Comparison of ENCODE assay signal across 29 cellular contexts in genomic region chr4:98387345-98388017, GRCh38.
"Had no signal": no experiment of that assay in that cellular context is flagged by ENCODE, and none has a peak within 500 bp of the region (broad histone marks: within the 10 kb centered on the region; RNA-seq: fewer than 3 reads in every experiment).

No MANE protein-coding gene starts in this region.

- ATAC-seq: foreskin keratinocyte; heart right ventricle; naive thymus-derived CD4-positive, alpha-beta T cell; psoas muscle; stimulated activated naive B cell treated with anti-CD40 and anti-IgM and Interleukin-4, amounts not matched to agents 10 μg/mL and 1 μg/mL and 100 μg/mL, for 72 hours; T-cell had no signal

- H3K27me3 ChIP-seq: brain microvascular endothelial cell, esophagus muscularis mucosa, foreskin keratinocyte, heart right ventricle, stomach, thyroid gland, upper lobe of left lung, vagina had no signal

- DNase-seq: activated CD4-positive, alpha-beta memory T cell treated with anti-CD3 and anti-CD28 coated beads, Interleukin-2, amount 10 ng/mL, durations not matched to agents 7 days and 5 days; activated CD4-positive, alpha-beta T cell treated with anti-CD3 and anti-CD28 coated beads for 1 hour; activated CD4-positive, alpha-beta T cell treated with anti-CD3 and anti-CD28 coated beads, Interleukin-2, amount 10 ng/mL, durations not matched to agents 7 days and 5 days; activated CD8-positive, alpha-beta memory T cell treated with anti-CD3 and anti-CD28 coated beads, Interleukin-2, amount 50 U/mL, for 48 hours; activated gamma-delta T cell; activated naive CD4-positive, alpha-beta T cell treated with anti-CD3 and anti-CD28 coated beads, Interleukin-2, amount 10 ng/mL, durations not matched to agents 7 days and 5 days; activated naive CD8-positive, alpha-beta T cell treated with anti-CD3 and anti-CD28 coated beads, Interleukin-2, amount 10 ng/mL, durations not matched to agents 7 days and 5 days; activated T-cell treated with anti-CD3 and anti-CD28 coated beads, Interleukin-2, amount 50 U/mL, for 24 hours; brain microvascular endothelial cell; caudate nucleus; foreskin keratinocyte; heart right ventricle; left ventricle myocardium inferior; mammary epithelial cell; midbrain; naive thymus-derived CD4-positive, alpha-beta T cell; occipital lobe; psoas muscle; stimulated activated CD4-positive, alpha-beta T cell treated with anti-CD3 and anti-CD28 coated beads, Interleukin-15, amount 100 ng/mL, for 24 hours; stimulated activated CD4-positive, alpha-beta T cell treated with anti-CD3 and anti-CD28 coated beads, Interleukin-2, amount 100 ng/mL, for 24 hours; stimulated activated naive B cell treated with anti-CD40 and anti-IgM and Interleukin-4, amounts not matched to agents 10 μg/mL and 1 μg/mL and 100 μg/mL, for 72 hours; stomach; T-cell; thyroid gland; upper lobe of left lung had no signal

- H3K36me3 ChIP-seq: brain microvascular endothelial cell, thyroid gland, upper lobe of left lung had no signal

- H3K4me2 ChIP-seq: smooth muscle cell had no signal

- H3K9me3 ChIP-seq: esophagus muscularis mucosa, heart right ventricle, left ventricle myocardium inferior, psoas muscle, stomach, thyroid gland, upper lobe of left lung, vagina had no signal

- H3K27ac ChIP-seq: brain microvascular endothelial cell, esophagus muscularis mucosa, foreskin keratinocyte, heart right ventricle, left ventricle myocardium inferior, parathyroid adenoma, psoas muscle, stomach, thyroid gland, upper lobe of left lung, vagina had no signal

- H3K4me1 ChIP-seq: esophagus muscularis mucosa, foreskin keratinocyte, heart right ventricle, left ventricle myocardium inferior, parathyroid adenoma, psoas muscle, stomach, thyroid gland, upper lobe of left lung, vagina had no signal

- H2AFZ ChIP-seq: parathyroid adenoma had no signal

- H3K9ac ChIP-seq: parathyroid adenoma had no signal

- H3K4me3 ChIP-seq: esophagus muscularis mucosa, heart right ventricle, left ventricle myocardium inferior, psoas muscle, smooth muscle cell, stomach, thyroid gland, upper lobe of left lung, vagina had no signal
